ENCODE assay signal across 9 cellular contexts in the genomic region with DNA sequence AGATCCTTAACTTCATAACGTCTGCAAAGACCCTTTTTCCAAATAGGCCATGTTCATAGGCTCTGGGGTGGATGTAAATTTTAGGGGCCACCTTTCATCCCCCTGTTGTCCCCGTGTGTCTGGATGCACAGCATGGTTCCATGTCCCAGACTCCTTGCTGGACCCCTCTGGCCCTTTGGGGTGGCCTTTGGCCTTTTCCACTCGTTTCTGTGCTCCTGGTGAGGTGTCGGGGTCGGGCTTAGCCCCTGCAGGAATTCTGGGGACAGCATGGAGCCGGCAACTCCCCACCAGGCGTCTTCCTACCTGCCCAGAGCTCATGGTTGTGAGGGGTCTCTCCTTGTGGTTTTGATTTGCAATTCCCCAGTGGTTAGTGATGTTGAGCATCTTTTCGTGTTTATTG.
DNase-seq lines count a peak whose midpoint lies in the region; ATAC-seq and TF ChIP-seq lines count a peak whose summit lies in the region.
"Had no signal": no experiment of that assay in that cellular context is flagged by ENCODE, and none has a peak within 500 bp of the region (broad histone marks: within the 10 kb centered on the region; RNA-seq: fewer than 3 reads in every experiment).

No MANE protein-coding gene starts in this region.

- H3K4me2 ChIP-seq in OCI-LY1 (ENCODE audit: low read length) (peak overlapping the region; percentile 36; the same call in 1 of the 2 replicates), neural progenitor cell (no peak overlapping the region), GM23338 (no peak overlapping the region)

- H3K27ac Mint-ChIP-seq in CD14-positive monocyte (peak overlapping the region; percentile 91 to 97 (median 95)), neural progenitor cell (peak overlapping the region; percentile 14), GM23338 (no peak overlapping the region)

- DNase-seq in CD14-positive monocyte (ENCODE audit: low spot score), result peak; percentile 43
- DNase-seq in ecto neural progenitor cell (ENCODE audit: low spot score), result peak; percentile 44
- DNase-seq in neural progenitor cell (ENCODE audit: low spot score), result no peak
- DNase-seq in DMS153 treated with DMSO at 0.1 percent for 48 hours (lab: John Stamatoyannopoulos, UW; ENCODE audit: unreplicated experiment), result no peak
- no peak for DNase-seq in NCI-H2227 (lab: John Stamatoyannopoulos, UW; ENCODE audit: unreplicated experiment)
- DNase-seq in T-helper 9 cell, result no peak
- DNase-seq in GM23338 (ENCODE audit: low spot score), result no peak
- DNase-seq: NCI-H2171 treated with DMSO at 0.1 percent for 48 hours had no signal

- H4K20me1 ChIP-seq in OCI-LY1 (ENCODE audit: insufficient read depth, low read length) (no peaks in the 10 kb centered on the region), neural progenitor cell (ENCODE audit: low read depth) (no peaks in the 10 kb centered on the region), GM23338 (replicated peaks; ENCODE audit: insufficient read depth) (peaks cover 9% of the 10 kb centered on the region)

- peaks cover 0 to 3% (median 0%) of the 10 kb centered on the region in 7 donors for H3K9me3 Mint-ChIP-seq in CD14-positive monocyte
- H3K9me3 Mint-ChIP-seq in neural progenitor cell, result no peaks in the 10 kb centered on the region
- no peaks in the 10 kb centered on the region; the same call in 2 of the 3 replicates for H3K9me3 Mint-ChIP-seq in GM23338

- H3K36me3 Mint-ChIP-seq in CD14-positive monocyte (peaks cover 12 to 13% of the 10 kb centered on the region in 2 donors), neural progenitor cell (no peaks in the 10 kb centered on the region), GM23338 (ENCODE audit: low read depth) (no peaks in the 10 kb centered on the region; the same call in 2 of the 3 replicates)

- H3K9me3 ChIP-seq in OCI-LY1 (ENCODE audit: low read length) (no peaks in the 10 kb centered on the region), neural progenitor cell (ENCODE audit: low read depth) (no peaks in the 10 kb centered on the region)

- no peak for ATAC-seq in GM23338

- TF ChIP-seq CTCF in CD14-positive monocyte (IDR thresholded peaks at IDR 0.05), result no peak
- no peak for TF ChIP-seq CTCF in OCI-LY1 (IDR thresholded peaks at IDR 0.05; ENCODE audit: low read length)
- no peak for TF ChIP-seq CTCF in neural progenitor cell (IDR thresholded peaks at IDR 0.05)
- no peak for TF ChIP-seq CTCF in GM23338 (conservative IDR thresholded peaks at IDR 0.05; ENCODE audit: low read depth in 2 of 2)

- H3K36me3 ChIP-seq in OCI-LY1 (ENCODE audit: insufficient read depth, low read length) (no peaks in the 10 kb centered on the region), neural progenitor cell (no peaks in the 10 kb centered on the region), GM23338 (ENCODE audit: insufficient read depth) (no peaks in the 10 kb centered on the region)

- H3K9me2 ChIP-seq in OCI-LY1 (ENCODE audit: low read depth, low read length) (no peaks in the 10 kb centered on the region), GM23338 (ENCODE audit: insufficient read depth) (no peaks in the 10 kb centered on the region)

- intact Hi-C loops in CD14-positive monocyte (cut with micrococcal nuclease), result no loop called here

- no peaks in the 10 kb centered on the region for H3K79me2 ChIP-seq in OCI-LY1 (ENCODE audit: insufficient read depth, low read length)
- H3K79me2 ChIP-seq in neural progenitor cell (ENCODE audit: low read depth), result no peaks in the 10 kb centered on the region
- H3K79me2 ChIP-seq in GM23338 (replicated peaks; ENCODE audit: insufficient read depth), result peaks cover 14% of the 10 kb centered on the region; the same call in 1 of the 2 replicates

- H3K4me1 Mint-ChIP-seq in CD14-positive monocyte (peaks cover 73% of the 10 kb centered on the region), neural progenitor cell (peaks cover 51% of the 10 kb centered on the region), GM23338 (peaks cover 32% of the 10 kb centered on the region)

- H3K4me3 ChIP-seq in OCI-LY1 (ENCODE audit: low read depth, low read length, poor library complexity, severe bottlenecking) (peak overlapping the region; percentile 54), neural progenitor cell (no peak overlapping the region), GM23338 (no peak overlapping the region)

- peak overlapping the region; percentile 49 for H3K27ac ChIP-seq in OCI-LY1 (ENCODE audit: low read depth, low read length, poor library complexity, severe bottlenecking)
- no peak overlapping the region for H3K27ac ChIP-seq in neural progenitor cell
- H3K27ac ChIP-seq in GM23338 (ENCODE audit: low read depth), result no peak overlapping the region

- H3K27me3 ChIP-seq in OCI-LY1 (ENCODE audit: insufficient read depth, low read length) (peaks cover 17% of the 10 kb centered on the region; the same call in 1 of the 2 replicates), neural progenitor cell (no peaks in the 10 kb centered on the region), GM23338 (ENCODE audit: insufficient read depth) (no peaks in the 10 kb centered on the region)

- H3K4me3 Mint-ChIP-seq in CD14-positive monocyte (peak overlapping the region in 1 of 2 donors; percentile 33), neural progenitor cell (no peak overlapping the region), GM23338 (no peak overlapping the region)

- H3K27me3 Mint-ChIP-seq in CD14-positive monocyte (ENCODE audit: low read depth in 3 of 3) (peaks cover 0 to 2% (median 2%) of the 10 kb centered on the region in 3 donors), neural progenitor cell (ENCODE audit: insufficient read depth, low read depth) (peaks cover 6% of the 10 kb centered on the region), GM23338 (ENCODE audit: insufficient read depth, low read depth, poor library complexity) (peaks cover 3% of the 10 kb centered on the region)

- no peak overlapping the region for H2AFZ ChIP-seq in OCI-LY1 (ENCODE audit: low read length)
- no peak overlapping the region for H2AFZ ChIP-seq in neural progenitor cell (replicated peaks)
- no peak overlapping the region for H2AFZ ChIP-seq in GM23338

- H3K4me1 ChIP-seq in OCI-LY1 (ENCODE audit: insufficient read depth, low read length, severe bottlenecking), result peaks cover 73% of the 10 kb centered on the region
- H3K4me1 ChIP-seq in neural progenitor cell, result peaks cover 15% of the 10 kb centered on the region
- peaks cover 5% of the 10 kb centered on the region; the same call in 1 of the 2 replicates for H3K4me1 ChIP-seq in GM23338 (ENCODE audit: insufficient read depth)

- H3K9ac ChIP-seq in OCI-LY1 (ENCODE audit: low read length) (no peak overlapping the region; the same call in 1 of the 2 replicates), neural progenitor cell (no peak overlapping the region)

- H3F3A ChIP-seq in OCI-LY1 (ENCODE audit: insufficient read depth, low read length) (no peaks in the 10 kb centered on the region), neural progenitor cell (ENCODE audit: low read depth) (no peaks in the 10 kb centered on the region), GM23338 (replicated peaks; ENCODE audit: low read depth) (no peaks in the 10 kb centered on the region)

TF ChIP-seq in GM23338, 12 proteins besides CTCF, POLR2A, EP300 and RAD21 (continues in another document):
- no peak for TF ChIP-seq ZNF114 (CRISPR knock-in tag; IDR thresholded peaks at IDR 0.05)
- no peak for TF ChIP-seq STAT1 (IDR thresholded peaks at IDR 0.05; ENCODE audit: unreplicated experiment)
- TF ChIP-seq, protein P1, sequence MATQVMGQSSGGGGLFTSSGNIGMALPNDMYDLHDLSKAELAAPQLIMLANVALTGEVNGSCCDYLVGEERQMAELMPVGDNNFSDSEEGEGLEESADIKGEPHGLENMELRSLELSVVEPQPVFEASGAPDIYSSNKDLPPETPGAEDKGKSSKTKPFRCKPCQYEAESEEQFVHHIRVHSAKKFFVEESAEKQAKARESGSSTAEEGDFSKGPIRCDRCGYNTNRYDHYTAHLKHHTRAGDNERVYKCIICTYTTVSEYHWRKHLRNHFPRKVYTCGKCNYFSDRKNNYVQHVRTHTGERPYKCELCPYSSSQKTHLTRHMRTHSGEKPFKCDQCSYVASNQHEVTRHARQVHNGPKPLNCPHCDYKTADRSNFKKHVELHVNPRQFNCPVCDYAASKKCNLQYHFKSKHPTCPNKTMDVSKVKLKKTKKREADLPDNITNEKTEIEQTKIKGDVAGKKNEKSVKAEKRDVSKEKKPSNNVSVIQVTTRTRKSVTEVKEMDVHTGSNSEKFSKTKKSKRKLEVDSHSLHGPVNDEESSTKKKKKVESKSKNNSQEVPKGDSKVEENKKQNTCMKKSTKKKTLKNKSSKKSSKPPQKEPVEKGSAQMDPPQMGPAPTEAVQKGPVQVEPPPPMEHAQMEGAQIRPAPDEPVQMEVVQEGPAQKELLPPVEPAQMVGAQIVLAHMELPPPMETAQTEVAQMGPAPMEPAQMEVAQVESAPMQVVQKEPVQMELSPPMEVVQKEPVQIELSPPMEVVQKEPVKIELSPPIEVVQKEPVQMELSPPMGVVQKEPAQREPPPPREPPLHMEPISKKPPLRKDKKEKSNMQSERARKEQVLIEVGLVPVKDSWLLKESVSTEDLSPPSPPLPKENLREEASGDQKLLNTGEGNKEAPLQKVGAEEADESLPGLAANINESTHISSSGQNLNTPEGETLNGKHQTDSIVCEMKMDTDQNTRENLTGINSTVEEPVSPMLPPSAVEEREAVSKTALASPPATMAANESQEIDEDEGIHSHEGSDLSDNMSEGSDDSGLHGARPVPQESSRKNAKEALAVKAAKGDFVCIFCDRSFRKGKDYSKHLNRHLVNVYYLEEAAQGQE (IDR thresholded peaks at IDR 0.05; ENCODE audit: unreplicated experiment), result no peak

Comparison
In these comparisons a context has a peak if more than half of its experiments do, and no peak if none do; other contexts are left out.
1. DNase-seq: peak in CD14-positive monocyte (single experiment) and ecto neural progenitor cell (single experiment); none in neural progenitor cell (single experiment), DMS153 treated with DMSO at 0.1 percent for 48 hours (single experiment), NCI-H2227 (single experiment), T-helper 9 cell (single experiment) and GM23338 (single experiment).